Comparison of ENCODE assay signal across 29 cellular contexts in genomic region chr11:79117488-79117887, GRCh38.
"Had no signal": no experiment of that assay in that cellular context is flagged by ENCODE, and none has a peak within 500 bp of the region (broad histone marks: within the 10 kb centered on the region; RNA-seq: fewer than 3 reads in every experiment).

No MANE protein-coding gene starts in this region.

- DNase-seq: activated CD4-positive, alpha-beta memory T cell treated with anti-CD3 and anti-CD28 coated beads for 36 hours; activated CD4-positive, alpha-beta T cell treated with anti-CD3 and anti-CD28 coated beads for 36 hours; activated CD4-positive, alpha-beta T cell treated with anti-CD3 and anti-CD28 coated beads, Interleukin-2, amount 10 ng/mL, durations not matched to agents 24 days and 14 days; activated CD4-positive, CD25-positive, alpha-beta regulatory T cell; activated CD4-positive, CD25-positive, alpha-beta regulatory T cell treated with anti-CD3 and anti-CD28 coated beads, Interleukin-2, amount 50 U/mL, for 72 hours; activated CD8-positive, alpha-beta memory T cell treated with anti-CD3 and anti-CD28 coated beads, Interleukin-2, amount 10 ng/mL, durations not matched to agents 7 days and 5 days; activated CD8-positive, alpha-beta memory T cell treated with anti-CD3 and anti-CD28 coated beads, Interleukin-2, amount 50 U/mL, for 4 hours; activated CD8-positive, alpha-beta T cell treated with anti-CD3 and anti-CD28 coated beads, Interleukin-2, amount 10 ng/mL, durations not matched to agents 7 days and 5 days; activated gamma-delta T cell; activated naive CD4-positive, alpha-beta T cell; activated naive CD4-positive, alpha-beta T cell treated with anti-CD3 and anti-CD28 coated beads, Interleukin-2, amount 10 ng/mL, durations not matched to agents 7 days and 5 days; activated naive CD8-positive, alpha-beta T cell treated with anti-CD3 and anti-CD28 coated beads, Interleukin-2, amount 10 ng/mL, durations not matched to agents 7 days and 5 days; activated T-cell treated with anti-CD3 and anti-CD28 coated beads, Interleukin-2, amount 50 U/mL, for 1 hour; activated T-cell treated with anti-CD3 and anti-CD28 coated beads, Interleukin-2, amount 50 U/mL, for 72 hours; central memory CD4-positive, alpha-beta T cell; cerebellar nuclear complex; colonic mucosa; effector CD8-positive, alpha-beta T cell; foreskin keratinocyte; gastrocnemius medialis; glutamatergic neuron; heart left ventricle; T-helper 2 cell had no signal

- H3K27ac Mint-ChIP-seq: activated CD4-positive, alpha-beta memory T cell treated with anti-CD3 and anti-CD28 coated beads for 36 hours; activated CD4-positive, alpha-beta T cell treated with anti-CD3 and anti-CD28 coated beads for 36 hours; activated CD4-positive, alpha-beta T cell treated with anti-CD3 and anti-CD28 coated beads, Interleukin-2, amount 10 ng/mL, durations not matched to agents 24 days and 14 days; activated CD8-positive, alpha-beta memory T cell treated with anti-CD3 and anti-CD28 coated beads, Interleukin-2, amount 10 ng/mL, durations not matched to agents 7 days and 5 days; activated CD8-positive, alpha-beta T cell treated with anti-CD3 and anti-CD28 coated beads, Interleukin-2, amount 10 ng/mL, durations not matched to agents 7 days and 5 days; activated naive CD4-positive, alpha-beta T cell treated with anti-CD3 and anti-CD28 coated beads, Interleukin-2, amount 10 ng/mL, durations not matched to agents 7 days and 5 days; activated naive CD4-positive, alpha-beta T cell treated with anti-CD3 and anti-CD28 coated beads, Interleukin-2, amount 50 U/mL, for 72 hours; activated naive CD8-positive, alpha-beta T cell treated with anti-CD3 and anti-CD28 coated beads, Interleukin-2, amount 10 ng/mL, durations not matched to agents 7 days and 5 days; activated T-cell treated with anti-CD3 and anti-CD28 coated beads, Interleukin-2, amount 50 U/mL, for 72 hours; brain had no signal

- H3K4me1 ChIP-seq: ascending aorta, breast epithelium, colonic mucosa, foreskin keratinocyte had no signal

- H3K4me3 ChIP-seq: ascending aorta, breast epithelium, cardiac muscle cell, colonic mucosa, esophagus muscularis mucosa, gastrocnemius medialis, heart left ventricle had no signal

- H3K9me3 ChIP-seq: ascending aorta, colonic mucosa, gastrocnemius medialis had no signal

- H3K36me3 Mint-ChIP-seq: activated CD4-positive, alpha-beta memory T cell treated with anti-CD3 and anti-CD28 coated beads for 36 hours; activated CD8-positive, alpha-beta memory T cell treated with anti-CD3 and anti-CD28 coated beads, Interleukin-2, amount 10 ng/mL, durations not matched to agents 7 days and 5 days; activated naive CD4-positive, alpha-beta T cell treated with anti-CD3 and anti-CD28 coated beads, Interleukin-2, amount 10 ng/mL, durations not matched to agents 7 days and 5 days; activated naive CD4-positive, alpha-beta T cell treated with anti-CD3 and anti-CD28 coated beads, Interleukin-2, amount 50 U/mL, for 72 hours; activated naive CD8-positive, alpha-beta T cell treated with anti-CD3 and anti-CD28 coated beads, Interleukin-2, amount 10 ng/mL, durations not matched to agents 7 days and 5 days had no signal

- H3K9me3 Mint-ChIP-seq: activated CD4-positive, alpha-beta T cell treated with anti-CD3 and anti-CD28 coated beads, Interleukin-2, amount 10 ng/mL, durations not matched to agents 24 days and 14 days; activated naive CD4-positive, alpha-beta T cell treated with anti-CD3 and anti-CD28 coated beads, Interleukin-2, amount 10 ng/mL, durations not matched to agents 7 days and 5 days; activated T-cell treated with anti-CD3 and anti-CD28 coated beads, Interleukin-2, amount 50 U/mL, for 72 hours had no signal

- H3K4me3 Mint-ChIP-seq: activated CD4-positive, alpha-beta memory T cell treated with anti-CD3 and anti-CD28 coated beads for 36 hours; activated CD4-positive, alpha-beta T cell treated with anti-CD3 and anti-CD28 coated beads for 36 hours; activated CD4-positive, alpha-beta T cell treated with anti-CD3 and anti-CD28 coated beads, Interleukin-2, amount 10 ng/mL, durations not matched to agents 24 days and 14 days; activated CD8-positive, alpha-beta memory T cell treated with anti-CD3 and anti-CD28 coated beads, Interleukin-2, amount 10 ng/mL, durations not matched to agents 7 days and 5 days; activated CD8-positive, alpha-beta T cell treated with anti-CD3 and anti-CD28 coated beads, Interleukin-2, amount 10 ng/mL, durations not matched to agents 7 days and 5 days; activated naive CD4-positive, alpha-beta T cell treated with anti-CD3 and anti-CD28 coated beads, Interleukin-2, amount 10 ng/mL, durations not matched to agents 7 days and 5 days; activated naive CD8-positive, alpha-beta T cell treated with anti-CD3 and anti-CD28 coated beads, Interleukin-2, amount 10 ng/mL, durations not matched to agents 7 days and 5 days; activated T-cell treated with anti-CD3 and anti-CD28 coated beads, Interleukin-2, amount 50 U/mL, for 72 hours; brain had no signal

- H3K4me1 Mint-ChIP-seq: activated CD4-positive, alpha-beta T cell treated with anti-CD3 and anti-CD28 coated beads for 36 hours; activated CD4-positive, alpha-beta T cell treated with anti-CD3 and anti-CD28 coated beads, Interleukin-2, amount 10 ng/mL, durations not matched to agents 24 days and 14 days; activated CD8-positive, alpha-beta memory T cell treated with anti-CD3 and anti-CD28 coated beads, Interleukin-2, amount 10 ng/mL, durations not matched to agents 7 days and 5 days; activated naive CD4-positive, alpha-beta T cell treated with anti-CD3 and anti-CD28 coated beads, Interleukin-2, amount 10 ng/mL, durations not matched to agents 7 days and 5 days; activated naive CD8-positive, alpha-beta T cell treated with anti-CD3 and anti-CD28 coated beads, Interleukin-2, amount 10 ng/mL, durations not matched to agents 7 days and 5 days had no signal

- H3K36me3 ChIP-seq: ascending aorta, breast epithelium, cardiac muscle cell, colonic mucosa, esophagus muscularis mucosa, gastrocnemius medialis, heart left ventricle had no signal

- H3K27me3 Mint-ChIP-seq: activated CD4-positive, alpha-beta memory T cell treated with anti-CD3 and anti-CD28 coated beads for 36 hours; activated CD4-positive, alpha-beta T cell treated with anti-CD3 and anti-CD28 coated beads, Interleukin-2, amount 10 ng/mL, durations not matched to agents 24 days and 14 days; activated CD8-positive, alpha-beta memory T cell treated with anti-CD3 and anti-CD28 coated beads, Interleukin-2, amount 10 ng/mL, durations not matched to agents 7 days and 5 days; activated naive CD4-positive, alpha-beta T cell treated with anti-CD3 and anti-CD28 coated beads, Interleukin-2, amount 10 ng/mL, durations not matched to agents 7 days and 5 days; activated naive CD8-positive, alpha-beta T cell treated with anti-CD3 and anti-CD28 coated beads, Interleukin-2, amount 10 ng/mL, durations not matched to agents 7 days and 5 days had no signal

- ATAC-seq: activated CD4-positive, alpha-beta T cell treated with anti-CD3 and anti-CD28 coated beads for 36 hours; activated CD8-positive, alpha-beta memory T cell treated with anti-CD3 and anti-CD28 coated beads, Interleukin-2, amount 10 ng/mL, durations not matched to agents 7 days and 5 days; activated CD8-positive, alpha-beta T cell treated with anti-CD3 and anti-CD28 coated beads, Interleukin-2, amount 10 ng/mL, durations not matched to agents 7 days and 5 days; activated naive CD4-positive, alpha-beta T cell treated with anti-CD3 and anti-CD28 coated beads, Interleukin-2, amount 50 U/mL, for 72 hours; activated T-cell treated with anti-CD3 and anti-CD28 coated beads, Interleukin-2, amount 50 U/mL, for 72 hours; gastrocnemius medialis; heart left ventricle had no signal
